In the genomic region with DNA sequence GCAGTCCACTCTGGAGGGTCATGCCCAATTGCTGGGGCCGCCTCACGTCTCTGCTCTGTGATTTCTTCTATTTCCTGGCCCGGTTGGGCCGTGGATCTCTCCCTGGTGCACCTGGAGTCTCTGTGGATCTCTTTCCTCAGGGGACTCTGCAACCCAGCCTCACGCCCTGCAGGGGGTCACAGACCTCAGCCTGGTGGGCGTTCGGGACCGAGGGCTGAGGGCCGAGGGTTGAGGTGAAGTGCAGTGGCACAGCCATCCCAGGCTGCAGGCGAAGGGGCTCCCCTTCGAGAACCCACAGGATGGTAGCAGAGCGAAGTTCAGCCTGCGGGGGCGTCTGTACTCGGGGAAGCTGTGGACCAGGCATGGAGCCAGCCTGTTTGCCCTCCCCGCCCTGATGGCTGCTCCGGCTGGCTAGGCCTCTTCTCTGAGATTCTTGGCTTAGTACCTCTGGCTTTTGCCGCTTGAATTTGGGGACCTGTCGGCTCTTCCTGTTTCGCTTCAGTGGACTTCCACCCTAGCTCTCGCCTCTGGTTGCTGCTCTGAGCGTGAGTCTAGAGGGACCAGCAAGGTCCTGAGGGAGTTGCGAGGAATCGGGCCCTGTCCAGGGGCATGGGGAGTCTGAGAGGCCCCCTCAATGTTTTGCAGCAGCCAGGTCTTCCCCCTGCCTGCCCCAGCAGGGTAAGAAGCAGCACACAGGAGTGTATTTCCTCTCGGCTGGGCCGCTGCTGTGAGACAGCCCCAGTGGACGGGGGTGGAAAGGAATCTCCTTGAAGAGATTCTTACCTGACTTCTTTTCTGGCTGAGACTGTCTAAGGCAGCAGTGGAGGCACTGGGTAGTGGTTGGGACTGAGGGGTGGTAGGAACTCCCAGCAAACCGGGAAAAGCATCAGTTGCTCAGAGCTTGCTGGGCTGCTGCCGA, we compare ENCODE assay signal across 26 cellular contexts.
A peak's percentile ranks its signal among the peaks of the same experiment; 100 is the strongest.
DNase-seq lines count a peak whose midpoint lies in the region; ATAC-seq and TF ChIP-seq lines count a peak whose summit lies in the region.
"Had no signal": no experiment of that assay in that cellular context is flagged by ENCODE, and none has a peak within 500 bp of the region (broad histone marks: within the 10 kb centered on the region; RNA-seq: fewer than 3 reads in every experiment).

No MANE protein-coding gene starts in this region.

- WGBS in right cardiac atrium, result 87% methylated on average over 29 of the region's 29 CpGs

- no peak for TF ChIP-seq CTCF in left ventricle myocardium inferior (IDR thresholded peaks at IDR 0.05; ENCODE audit: borderline replicate concordance)
- TF ChIP-seq CTCF in endothelial cell (IDR thresholded peaks at IDR 0.05; ENCODE audit: unreplicated experiment), result peak; percentile 13

- peaks cover 10% of the 10 kb centered on the region for H3K4me1 Mint-ChIP-seq in endothelial cell (ENCODE audit: unreplicated experiment)

- H3K27me3 ChIP-seq in right cardiac atrium (ENCODE audit: control insufficient read depth, insufficient read depth) (no peaks in the 10 kb centered on the region), left ventricle myocardium inferior (ENCODE audit: low read depth) (no peaks in the 10 kb centered on the region)
- H3K27me3 ChIP-seq: adrenal gland, sigmoid colon, uterus had no signal

- H3K27ac Mint-ChIP-seq in endothelial cell (ENCODE audit: unreplicated experiment), result peak overlapping the region; percentile 52
- H3K27ac Mint-ChIP-seq: T-helper 2 cell treated with Interferon-gamma antibody and Interleukin-4, amounts not matched to agents 5 μg/mL and 100 μg/mL, for 36 hours had no signal

- H3K27ac ChIP-seq in right cardiac atrium (ENCODE audit: low read length) (no peak overlapping the region), left ventricle myocardium inferior (replicated peaks) (no peak overlapping the region)
- H3K27ac ChIP-seq: adrenal gland, epithelial cell of prostate, parathyroid adenoma, RWPE1, sigmoid colon, uterus, WERI-Rb-1 had no signal

- DNase-seq in right cardiac atrium (peak in 1 of 3 donors; percentile 72), left ventricle myocardium inferior (no peak), endothelial cell (ENCODE audit: low spot score) (peak; percentile 29), mesenteric fat pad (ENCODE audit: low spot score) (peak; percentile 86), LoVo (ENCODE audit: low spot score) (no peak), NOMO-1 treated with dmso at 0.1 percent for 144 hours (lab: John Stamatoyannopoulos, UW; ENCODE audit: unreplicated experiment) (no peak), H4 (ENCODE audit: low spot score) (no peak)
- DNase-seq: ACHN; activated CD4-positive, alpha-beta T cell treated with anti-CD3 and anti-CD28 coated beads, Interleukin-2, amount 50 U/mL, for 4 hours; activated gamma-delta T cell; activated T-cell treated with anti-CD3 and anti-CD28 coated beads for 4 hours; HCEC 1CT; NCI-H146; NCI-H526; sigmoid colon; SK-N-SH; stimulated activated CD4-positive, alpha-beta T cell treated with anti-CD3 and anti-CD28 coated beads, Interleukin-15, amount 100 ng/mL, for 24 hours; stimulated activated CD8-positive, alpha-beta memory T cell treated with anti-CD3 and anti-CD28 coated beads, Interleukin-4, amount 100 ng/mL, for 48 hours; uterus; WERI-Rb-1 had no signal

- H3K9me3 Mint-ChIP-seq in endothelial cell (ENCODE audit: unreplicated experiment), result no peaks in the 10 kb centered on the region
- H3K9me3 Mint-ChIP-seq: T-helper 2 cell treated with Interferon-gamma antibody and Interleukin-4, amounts not matched to agents 5 μg/mL and 100 μg/mL, for 36 hours had no signal

- H3K36me3 ChIP-seq in left ventricle myocardium inferior, result peaks cover 12% of the 10 kb centered on the region
- H3K36me3 ChIP-seq: adrenal gland, sigmoid colon, uterus, WERI-Rb-1 had no signal

- peaks cover 5% of the 10 kb centered on the region for H3K27me3 Mint-ChIP-seq in endothelial cell (ENCODE audit: unreplicated experiment)

- H3K4me1 ChIP-seq in right cardiac atrium (ENCODE audit: control insufficient read depth, insufficient read depth, low read length) (no peaks in the 10 kb centered on the region), left ventricle myocardium inferior (peaks cover 5% of the 10 kb centered on the region)
- H3K4me1 ChIP-seq: adrenal gland, parathyroid adenoma, sigmoid colon, uterus had no signal

- ATAC-seq in right cardiac atrium (peak; percentile 41 to 55), HG02678 (IDR thresholded peaks at IDR 0.05; ENCODE audit: unreplicated experiment) (no peak)

- peaks cover 12% of the 10 kb centered on the region for H3K36me3 Mint-ChIP-seq in endothelial cell (ENCODE audit: low read depth, unreplicated experiment)

- H3K9me3 ChIP-seq in right cardiac atrium (ENCODE audit: control insufficient read depth, low read length), result no peaks in the 10 kb centered on the region
- no peaks in the 10 kb centered on the region for H3K9me3 ChIP-seq in left ventricle myocardium inferior (replicated peaks)
- H3K9me3 ChIP-seq: adrenal gland, sigmoid colon, SK-N-SH, uterus had no signal

- H3K4me3 ChIP-seq in right cardiac atrium (ENCODE audit: low read length) (no peak overlapping the region), left ventricle myocardium inferior (no peak overlapping the region)
- H3K4me3 ChIP-seq: adrenal gland, sigmoid colon, uterus had no signal

- no peak overlapping the region for H3K4me3 Mint-ChIP-seq in endothelial cell (ENCODE audit: unreplicated experiment)
- H3K4me3 Mint-ChIP-seq: T-helper 2 cell treated with Interferon-gamma antibody and Interleukin-4, amounts not matched to agents 5 μg/mL and 100 μg/mL, for 36 hours had no signal

- intact Hi-C loops in right cardiac atrium (cut with DNase I), result no loop called here
- intact Hi-C loops in left ventricle myocardium inferior (cut with micrococcal nuclease), result no loop called here

Comparison
In these comparisons a context has a peak if more than half of its experiments do, and no peak if none do; other contexts are left out.
1. DNase-seq: peak in endothelial cell (single experiment) and mesenteric fat pad (single experiment); none in left ventricle myocardium inferior (single experiment), LoVo (single experiment), NOMO-1 treated with dmso at 0.1 percent for 144 hours (single experiment) and H4 (single experiment).